In the genomic region with DNA sequence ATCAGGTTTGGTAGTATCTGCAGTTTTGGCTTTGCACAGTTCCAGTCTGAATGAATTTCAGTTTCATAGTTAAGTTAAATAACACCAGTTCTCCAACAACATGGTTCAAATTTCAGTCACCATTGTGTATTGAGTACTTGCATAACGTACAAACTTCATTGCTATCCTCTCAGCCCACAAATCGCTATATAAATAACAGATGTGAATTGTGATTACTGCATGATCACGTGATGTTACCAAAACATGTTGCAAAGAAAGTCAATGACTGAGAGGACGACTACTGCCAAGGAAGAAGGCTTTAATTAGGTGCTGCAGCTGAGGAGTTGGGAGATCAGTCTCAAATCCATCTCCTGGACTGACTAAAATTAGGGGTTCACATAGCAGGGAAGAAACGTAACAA, we compare ENCODE assay signal across 25 cellular contexts. TPM values are rescaled to one million over a fixed set of nuclear protein-coding genes. Genes with fewer than 3 reads are reported as not detected.
DNase-seq lines count a peak whose midpoint lies in the region; ATAC-seq and TF ChIP-seq lines count a peak whose summit lies in the region.
"Had no signal": no experiment of that assay in that cellular context is flagged by ENCODE, and none has a peak within 500 bp of the region (broad histone marks: within the 10 kb centered on the region; RNA-seq: fewer than 3 reads in every experiment).

No MANE protein-coding gene starts in this region.

- H3K4me3 ChIP-seq in BJ (ENCODE audit: low read depth, low read length) = no peak overlapping the region
- H3K4me3 ChIP-seq: breast epithelium, colonic mucosa, lower lobe of right lung, tibial artery had no signal

- DNase-seq in BJ (ENCODE audit: low read depth) (peak; percentile 44), HCEC 1CT (peak; percentile 41), brain pericyte (ENCODE audit: low read depth, low spot score) (peak; percentile 13), non-pigmented ciliary epithelial cell (ENCODE audit: low read depth) (peak; percentile 3), NCI-H1092 (lab: John Stamatoyannopoulos, UW) (no peak), SKM-1 (lab: John Stamatoyannopoulos, UW; ENCODE audit: unreplicated experiment) (no peak)
- DNase-seq: activated CD4-positive, alpha-beta T cell treated with anti-CD3 and anti-CD28 coated beads, Interleukin-2, amount 10 ng/mL, durations not matched to agents 7 days and 5 days; activated naive CD4-positive, alpha-beta T cell treated with Interleukin-2 at 50 U/mL for 16 hours; activated T-cell treated with anti-CD3 and anti-CD28 coated beads, Interleukin-2, amount 50 U/mL, for 48 hours; amniotic stem cell; colonic mucosa; DMS53; effector memory CD8-positive, alpha-beta T cell; glutamatergic neuron; kidney glomerular epithelial cell; lower lobe of right lung; nephron progenitor cell; OCI-M1; SW 1271; T1000; tibial artery had no signal

- H3K36me3 ChIP-seq in BJ (ENCODE audit: control insufficient read depth, insufficient read depth, low read length) = no peaks in the 10 kb centered on the region
- H3K36me3 ChIP-seq: breast epithelium, colonic mucosa, tibial artery had no signal

- CTCF ChIA-PET in BJ (lab: Yijun Ruan, JAX) = no interaction called here

- no peak for ATAC-seq in GM18867 (IDR thresholded peaks at IDR 0.05; ENCODE audit: unreplicated experiment)
- ATAC-seq: effector memory CD8-positive, alpha-beta T cell; HCT116; lower lobe of right lung; sciatic nerve had no signal

- TF ChIP-seq CTCF in BJ (IDR thresholded peaks at IDR 0.05; ENCODE audit: insufficient read depth, low read depth, low read length) = no peak

- POLR2A ChIA-PET in BJ (lab: Charles Lee) = no interaction called here

- no peaks in the 10 kb centered on the region for H3K27me3 ChIP-seq in BJ (ENCODE audit: control insufficient read depth, insufficient read depth, low read length)
- H3K27me3 ChIP-seq: breast epithelium, colonic mucosa, tibial artery had no signal

RNA-seq across cellular contexts. Expression of a gene that starts 48.2 kb away (rescaled TPM):
- 0.33 and 0.36 TPM in 2 replicates for polyA plus RNA-seq in BJ (2011; rRNA removed)
- polyA minus RNA-seq in BJ (2011; rRNA and poly(A)+ RNA removed) = 0.10 and 0.14 TPM in 2 replicates

RNA-seq across cellular contexts. Expression of a gene that starts 48.7 kb away (rescaled TPM):
- 0.23 and 0.29 TPM in 2 replicates for polyA plus RNA-seq in BJ (2011; rRNA removed)
- polyA minus RNA-seq in BJ (2011; rRNA and poly(A)+ RNA removed) = 0.05 TPM in 1 of 2 replicates, not detected in the other

Comparison
In these comparisons a context has a peak if more than half of its experiments do, and no peak if none do; other contexts are left out.
1. DNase-seq: peak in BJ (single experiment), HCEC 1CT (single experiment), brain pericyte (single experiment) and non-pigmented ciliary epithelial cell (single experiment); none in NCI-H1092 (single experiment) and SKM-1 (single experiment).